In genomic region chr17:39643271-39643670, GRCh38 we compare ENCODE assay signal across 16 cellular contexts. TPM values are rescaled to one million over a fixed set of nuclear protein-coding genes. Genes with fewer than 3 reads are reported as not detected.
A peak's percentile ranks its signal among the peaks of the same experiment; 100 is the strongest.
DNase-seq lines count a peak whose midpoint lies in the region; ATAC-seq and TF ChIP-seq lines count a peak whose summit lies in the region.
"Had no signal": no experiment of that assay in that cellular context is flagged by ENCODE, and none has a peak within 500 bp of the region (broad histone marks: within the 10 kb centered on the region; RNA-seq: fewer than 3 reads in every experiment).

No MANE protein-coding gene starts in this region.

- no peaks in the 10 kb centered on the region for H3K9me2 ChIP-seq in Loucy (replicated peaks; ENCODE audit: low read depth, low read length)

- no peak overlapping the region for H3K9ac ChIP-seq in Loucy (ENCODE audit: low read depth, low read length, poor library complexity, severe bottlenecking)
- H3K9ac ChIP-seq: neural progenitor cell had no signal

- CTCF ChIA-PET in activated CD8-positive, alpha-beta T cell treated with anti-CD3 and anti-CD28 coated beads for 36 hours (lab: Charles Lee): interaction anchor here (1.1 to 11.1 kb wide), 7 partner anchors 8 to 44 kb away, joined by 3 to 111 read pairs (median 5); partner anchors contain the start of genes PGAP3, PNMT and PPP1R1B
- CTCF ChIA-PET in activated CD8-positive, alpha-beta T cell treated with anti-CD3 and anti-CD28 coated beads, Interleukin-2, amount 10 ng/mL, durations not matched to agents 7 days and 5 days (lab: Charles Lee): interaction anchor here (1.0 to 10.6 kb wide), 5 partner anchors 9 to 22 kb away, joined by 3 to 115 read pairs (median 4); no protein-coding TSS in a partner anchor

- peaks cover 85% of the 10 kb centered on the region for H3K79me2 ChIP-seq in Loucy (ENCODE audit: insufficient read depth, low read length)

- ATAC-seq in activated CD8-positive, alpha-beta T cell treated with anti-CD3 and anti-CD28 coated beads for 36 hours: peak; percentile 12
- no peak for ATAC-seq in activated CD8-positive, alpha-beta T cell treated with anti-CD3 and anti-CD28 coated beads, Interleukin-2, amount 10 ng/mL, durations not matched to agents 7 days and 5 days
- no peak for ATAC-seq in natural killer cell treated with Interleukin-12 subunit alpha and Interleukin-12 subunit beta and Interleukin-15 and Interleukin-18, amount 100 ng/mL, for 72 hours

- no peaks in the 10 kb centered on the region for H3K9me3 ChIP-seq in Loucy (ENCODE audit: insufficient read depth, low read depth, low read length)

- H3K9me3 Mint-ChIP-seq in activated CD8-positive, alpha-beta T cell treated with anti-CD3 and anti-CD28 coated beads for 36 hours: no peaks in the 10 kb centered on the region
- no peaks in the 10 kb centered on the region for H3K9me3 Mint-ChIP-seq in activated CD8-positive, alpha-beta T cell treated with anti-CD3 and anti-CD28 coated beads, Interleukin-2, amount 10 ng/mL, durations not matched to agents 7 days and 5 days (ENCODE audit: insufficient read depth)
- no peaks in the 10 kb centered on the region for H3K9me3 Mint-ChIP-seq in natural killer cell treated with Interleukin-12 subunit alpha and Interleukin-12 subunit beta and Interleukin-15 and Interleukin-18, amount 100 ng/mL, for 72 hours
- H3K9me3 Mint-ChIP-seq: activated B cell treated with CpG ODN at 0.5 μM for 24 hours, brain, endodermal cell, neural progenitor cell had no signal

- intact Hi-C loops in activated CD8-positive, alpha-beta T cell treated with anti-CD3 and anti-CD28 coated beads for 36 hours (cut with micrococcal nuclease): no loop called here

- POLR2A ChIA-PET in activated CD8-positive, alpha-beta T cell treated with anti-CD3 and anti-CD28 coated beads for 36 hours (lab: Charles Lee): interaction anchor here (0.5 to 2.0 kb wide), 2 partner anchors 20 to 129 kb away, joined by 3 to 5 read pairs; no protein-coding TSS in a partner anchor
- POLR2A ChIA-PET in activated CD8-positive, alpha-beta T cell treated with anti-CD3 and anti-CD28 coated beads, Interleukin-2, amount 10 ng/mL, durations not matched to agents 7 days and 5 days (lab: Charles Lee): no interaction called here

- no peak overlapping the region for H2AFZ ChIP-seq in Loucy (ENCODE audit: low read length)
- H2AFZ ChIP-seq: neural progenitor cell had no signal

- H3K27me3 ChIP-seq in Loucy (ENCODE audit: insufficient read depth, low read length, poor library complexity, severe bottlenecking) (no peaks in the 10 kb centered on the region), brain microvascular endothelial cell (replicated peaks) (no peaks in the 10 kb centered on the region)
- H3K27me3 ChIP-seq: neural progenitor cell had no signal

- no peak overlapping the region for H3K27ac ChIP-seq in brain microvascular endothelial cell
- H3K27ac ChIP-seq: neural progenitor cell, SK-N-MC, skin epidermis had no signal

- H3K27me3 Mint-ChIP-seq in activated CD8-positive, alpha-beta T cell treated with anti-CD3 and anti-CD28 coated beads for 36 hours: no peaks in the 10 kb centered on the region
- no peaks in the 10 kb centered on the region for H3K27me3 Mint-ChIP-seq in activated CD8-positive, alpha-beta T cell treated with anti-CD3 and anti-CD28 coated beads, Interleukin-2, amount 10 ng/mL, durations not matched to agents 7 days and 5 days (ENCODE audit: low read depth)
- no peaks in the 10 kb centered on the region for H3K27me3 Mint-ChIP-seq in natural killer cell treated with Interleukin-12 subunit alpha and Interleukin-12 subunit beta and Interleukin-15 and Interleukin-18, amount 100 ng/mL, for 72 hours
- H3K27me3 Mint-ChIP-seq: activated B cell treated with CpG ODN at 0.5 μM for 24 hours, brain had no signal

- no peak overlapping the region for H3K4me3 Mint-ChIP-seq in activated CD8-positive, alpha-beta T cell treated with anti-CD3 and anti-CD28 coated beads for 36 hours
- H3K4me3 Mint-ChIP-seq in activated CD8-positive, alpha-beta T cell treated with anti-CD3 and anti-CD28 coated beads, Interleukin-2, amount 10 ng/mL, durations not matched to agents 7 days and 5 days: no peak overlapping the region
- peak overlapping the region; percentile 41 for H3K4me3 Mint-ChIP-seq in natural killer cell treated with Interleukin-12 subunit alpha and Interleukin-12 subunit beta and Interleukin-15 and Interleukin-18, amount 100 ng/mL, for 72 hours
- H3K4me3 Mint-ChIP-seq: activated B cell treated with CpG ODN at 0.5 μM for 24 hours, endodermal cell, neural progenitor cell had no signal

- peaks cover 27% of the 10 kb centered on the region for H4K20me1 ChIP-seq in Loucy (ENCODE audit: insufficient read depth, low read length, poor library complexity, severe bottlenecking)

- H3K36me3 Mint-ChIP-seq in activated CD8-positive, alpha-beta T cell treated with anti-CD3 and anti-CD28 coated beads for 36 hours (ENCODE audit: low read depth): no peaks in the 10 kb centered on the region
- peaks cover 8% of the 10 kb centered on the region for H3K36me3 Mint-ChIP-seq in activated CD8-positive, alpha-beta T cell treated with anti-CD3 and anti-CD28 coated beads, Interleukin-2, amount 10 ng/mL, durations not matched to agents 7 days and 5 days (ENCODE audit: low read depth)
- peaks cover under 1% of the 10 kb centered on the region for H3K36me3 Mint-ChIP-seq in natural killer cell treated with Interleukin-12 subunit alpha and Interleukin-12 subunit beta and Interleukin-15 and Interleukin-18, amount 100 ng/mL, for 72 hours
- H3K36me3 Mint-ChIP-seq: brain had no signal

- peaks cover 42% of the 10 kb centered on the region for H3K4me1 ChIP-seq in Loucy (ENCODE audit: insufficient read depth, low read length, poor library complexity, severe bottlenecking)

- H3F3A ChIP-seq in Loucy (ENCODE audit: low read depth): no peaks in the 10 kb centered on the region

- H3K36me3 ChIP-seq in Loucy (ENCODE audit: insufficient read depth, low read length) (no peaks in the 10 kb centered on the region), brain microvascular endothelial cell (replicated peaks) (no peaks in the 10 kb centered on the region)
- H3K36me3 ChIP-seq: neural progenitor cell had no signal

- no peak overlapping the region for H3K27ac Mint-ChIP-seq in activated CD8-positive, alpha-beta T cell treated with anti-CD3 and anti-CD28 coated beads for 36 hours
- H3K27ac Mint-ChIP-seq in activated CD8-positive, alpha-beta T cell treated with anti-CD3 and anti-CD28 coated beads, Interleukin-2, amount 10 ng/mL, durations not matched to agents 7 days and 5 days: no peak overlapping the region
- peak overlapping the region; percentile 1 to 43 for H3K27ac Mint-ChIP-seq in natural killer cell treated with Interleukin-12 subunit alpha and Interleukin-12 subunit beta and Interleukin-15 and Interleukin-18, amount 100 ng/mL, for 72 hours
- H3K27ac Mint-ChIP-seq: activated B cell treated with CpG ODN at 0.5 μM for 24 hours, endodermal cell, neural progenitor cell had no signal

- no peak for DNase-seq in activated CD8-positive, alpha-beta T cell treated with anti-CD3 and anti-CD28 coated beads for 36 hours
- DNase-seq in activated CD8-positive, alpha-beta T cell treated with anti-CD3 and anti-CD28 coated beads, Interleukin-2, amount 10 ng/mL, durations not matched to agents 7 days and 5 days: no peak
- DNase-seq in brain microvascular endothelial cell: peak; percentile 12
- DNase-seq in natural killer cell treated with Interleukin-12 subunit alpha and Interleukin-12 subunit beta and Interleukin-15 and Interleukin-18, amount 100 ng/mL, for 72 hours (ENCODE audit: low spot score): no peak
- no peak for DNase-seq in stimulated activated CD4-positive, alpha-beta T cell treated with anti-CD3 and anti-CD28 coated beads, Interleukin-1b, Interleukin-23, amount 100 ng/mL, for 48 hours
- no peak for DNase-seq in stimulated activated CD4-positive, alpha-beta T cell treated with anti-CD3 and anti-CD28 coated beads, Interleukin-4, amount 100 ng/mL, for 4 hours
- DNase-seq in COLO668 (lab: John Stamatoyannopoulos, UW; ENCODE audit: unreplicated experiment): no peak
- DNase-seq: activated B cell treated with CpG ODN at 0.5 μM for 24 hours, endodermal cell, glutamatergic neuron, NCI-H187 treated with DMSO at 0.1 percent for 48 hours had no signal

- peaks cover 58% of the 10 kb centered on the region for H3K4me1 Mint-ChIP-seq in activated CD8-positive, alpha-beta T cell treated with anti-CD3 and anti-CD28 coated beads for 36 hours (ENCODE audit: low read depth)
- H3K4me1 Mint-ChIP-seq in activated CD8-positive, alpha-beta T cell treated with anti-CD3 and anti-CD28 coated beads, Interleukin-2, amount 10 ng/mL, durations not matched to agents 7 days and 5 days (ENCODE audit: low read depth): peaks cover 64% of the 10 kb centered on the region
- peaks cover 57 to 71% of the 10 kb centered on the region in 2 donors for H3K4me1 Mint-ChIP-seq in natural killer cell treated with Interleukin-12 subunit alpha and Interleukin-12 subunit beta and Interleukin-15 and Interleukin-18, amount 100 ng/mL, for 72 hours (ENCODE audit: low read depth in 2 of 2)

- in situ Hi-C loops in brain microvascular endothelial cell (cut with HindIII; ENCODE audit: low pct_ligation_motif_present, low sequenced_read_pairs): no loop called here

- TF ChIP-seq CTCF in activated CD8-positive, alpha-beta T cell treated with anti-CD3 and anti-CD28 coated beads for 36 hours (IDR thresholded peaks at IDR 0.05): no peak
- no peak for TF ChIP-seq CTCF in Loucy (conservative IDR thresholded peaks at IDR 0.05; ENCODE audit: low read length)
- no peak for TF ChIP-seq CTCF in brain microvascular endothelial cell (IDR thresholded peaks at IDR 0.05; ENCODE audit: low read depth, low read length, missing control alignments)

- peak overlapping the region; percentile 95 for H3K4me2 ChIP-seq in Loucy (ENCODE audit: low read depth, low read length, poor library complexity, severe bottlenecking)
- H3K4me2 ChIP-seq: neural progenitor cell had no signal

- H3K4me3 ChIP-seq in Loucy (ENCODE audit: low read length, poor library complexity, severe bottlenecking) (no peak overlapping the region), brain microvascular endothelial cell (ENCODE audit: low read depth, low read length) (no peak overlapping the region)
- H3K4me3 ChIP-seq: neural progenitor cell, SK-N-MC, skin epidermis had no signal

RNA-seq across cellular contexts. Expression of gene STARD3, which starts 6.3 kb away (rescaled TPM):
- 10 to 100 TPM; 48.7 to 50.3 TPM for total RNA-seq in activated CD8-positive, alpha-beta T cell treated with anti-CD3 and anti-CD28 coated beads for 36 hours
- 10 to 100 TPM; 69.0 to 72.1 TPM for total RNA-seq in activated CD8-positive, alpha-beta T cell treated with anti-CD3 and anti-CD28 coated beads, Interleukin-2, amount 10 ng/mL, durations not matched to agents 7 days and 5 days
- total RNA-seq in natural killer cell treated with Interleukin-12 subunit alpha and Interleukin-12 subunit beta and Interleukin-15 and Interleukin-18, amount 100 ng/mL, for 72 hours: 100 to 1,000 TPM in 1 of 2 donors, 10 to 100 TPM in 1; 97.9 to 139 TPM

RNA-seq across cellular contexts. Expression of gene PPP1R1B, which starts 16.5 kb away (rescaled TPM):
- total RNA-seq in activated CD8-positive, alpha-beta T cell treated with anti-CD3 and anti-CD28 coated beads for 36 hours: not detected
- total RNA-seq in activated CD8-positive, alpha-beta T cell treated with anti-CD3 and anti-CD28 coated beads, Interleukin-2, amount 10 ng/mL, durations not matched to agents 7 days and 5 days: not detected
- not detected for total RNA-seq in natural killer cell treated with Interleukin-12 subunit alpha and Interleukin-12 subunit beta and Interleukin-15 and Interleukin-18, amount 100 ng/mL, for 72 hours
- total RNA-seq: activated B cell treated with CpG ODN at 0.5 μM for 24 hours had no signal

RNA-seq across cellular contexts. Expression of gene TCAP, which starts 21.9 kb away (rescaled TPM):
- 1 to 10 TPM in 1 of 2 experiments, under 1 TPM in 1; 0.95 to 1.3 TPM for total RNA-seq in activated CD8-positive, alpha-beta T cell treated with anti-CD3 and anti-CD28 coated beads for 36 hours
- total RNA-seq in activated CD8-positive, alpha-beta T cell treated with anti-CD3 and anti-CD28 coated beads, Interleukin-2, amount 10 ng/mL, durations not matched to agents 7 days and 5 days: 1 to 10 TPM; 1.3 to 1.8 TPM
- 1 to 10 TPM; 2.1 to 2.5 TPM for total RNA-seq in natural killer cell treated with Interleukin-12 subunit alpha and Interleukin-12 subunit beta and Interleukin-15 and Interleukin-18, amount 100 ng/mL, for 72 hours

RNA-seq across cellular contexts. Expression of gene PNMT, which starts 25.0 kb away (rescaled TPM):
- total RNA-seq in activated CD8-positive, alpha-beta T cell treated with anti-CD3 and anti-CD28 coated beads for 36 hours: under 1 TPM in 1 of 2 experiments, not detected in 1; 0.40 TPM
- total RNA-seq in activated CD8-positive, alpha-beta T cell treated with anti-CD3 and anti-CD28 coated beads, Interleukin-2, amount 10 ng/mL, durations not matched to agents 7 days and 5 days: not detected
- total RNA-seq in natural killer cell treated with Interleukin-12 subunit alpha and Interleukin-12 subunit beta and Interleukin-15 and Interleukin-18, amount 100 ng/mL, for 72 hours: not detected
- total RNA-seq: activated B cell treated with CpG ODN at 0.5 μM for 24 hours had no signal

RNA-seq across cellular contexts. Expression of gene NEUROD2, which starts 35.6 kb away (rescaled TPM):
- not detected for total RNA-seq in activated CD8-positive, alpha-beta T cell treated with anti-CD3 and anti-CD28 coated beads for 36 hours
- total RNA-seq in activated CD8-positive, alpha-beta T cell treated with anti-CD3 and anti-CD28 coated beads, Interleukin-2, amount 10 ng/mL, durations not matched to agents 7 days and 5 days: not detected
- total RNA-seq in natural killer cell treated with Interleukin-12 subunit alpha and Interleukin-12 subunit beta and Interleukin-15 and Interleukin-18, amount 100 ng/mL, for 72 hours: not detected
- total RNA-seq: activated B cell treated with CpG ODN at 0.5 μM for 24 hours, endodermal cell had no signal

Comparison
In these comparisons a context has a peak if more than half of its experiments do, and no peak if none do; other contexts are left out.
1. H3K27ac Mint-ChIP-seq: peak in natural killer cell treated with Interleukin-12 subunit alpha and Interleukin-12 subunit beta and Interleukin-15 and Interleukin-18, amount 100 ng/mL, for 72 hours (2 of 2); none in activated CD8-positive, alpha-beta T cell treated with anti-CD3 and anti-CD28 coated beads for 36 hours (single experiment) and activated CD8-positive, alpha-beta T cell treated with anti-CD3 and anti-CD28 coated beads, Interleukin-2, amount 10 ng/mL, durations not matched to agents 7 days and 5 days (single experiment).